ENCODE assay signal across 8 cellular contexts in genomic region chr15:66950114-66950513, GRCh38.
"Had no signal": no experiment of that assay in that cellular context is flagged by ENCODE, and none has a peak within 500 bp of the region (broad histone marks: within the 10 kb centered on the region; RNA-seq: fewer than 3 reads in every experiment).

No MANE protein-coding gene starts in this region.

- DNase-seq: GM23248, GOT3, H7, IMR-90, KG1 had no signal

- H3K27ac ChIP-seq: GM23248 had no signal

- H3K36me3 ChIP-seq: HAP-1 had no signal

- H3K9ac ChIP-seq: GM23248 had no signal

- H3K4me3 ChIP-seq: GM23248, HAP-1, K562 had no signal

- H3K9me3 ChIP-seq: HAP-1 had no signal

- ATAC-seq: HCT116, K562 had no signal
